Comparison of ENCODE assay signal across 8 cellular contexts in the genomic region with DNA sequence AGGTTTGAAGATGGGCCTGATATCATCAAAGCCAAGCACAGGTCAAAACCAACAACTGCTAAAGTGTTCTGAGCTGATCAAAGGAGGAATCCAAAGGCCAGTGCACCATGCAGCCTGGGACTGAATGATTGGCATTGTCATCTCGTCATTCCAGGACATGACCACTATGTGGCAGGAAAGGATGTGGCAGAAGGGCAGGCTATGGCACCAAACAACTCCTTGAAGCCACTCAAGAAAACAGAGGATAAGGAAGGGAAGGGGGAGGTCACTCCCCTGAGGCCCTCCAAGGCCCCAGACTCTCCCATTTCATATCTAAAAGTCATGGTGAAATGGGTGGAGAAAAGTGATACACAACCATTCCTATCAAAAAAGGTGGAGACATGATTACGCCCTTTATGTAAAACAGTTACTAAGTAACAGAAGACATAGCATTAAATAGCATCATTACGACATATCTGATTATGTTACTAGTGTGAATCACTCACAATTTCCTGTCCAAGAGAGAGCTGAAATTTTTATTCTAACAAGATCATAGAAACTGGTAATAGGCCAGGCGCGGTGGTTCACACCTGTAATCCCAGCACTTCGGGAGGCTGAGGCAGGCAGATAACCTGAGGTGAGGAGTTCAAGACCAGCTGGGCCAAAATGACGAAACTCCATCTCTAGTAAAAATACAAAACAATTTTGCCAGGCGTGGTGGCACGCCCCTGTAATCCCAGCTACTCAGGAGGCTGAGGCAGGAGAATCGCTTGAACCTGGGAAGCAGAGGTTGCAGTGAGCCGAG. TPM values are rescaled to one million over a fixed set of nuclear protein-coding genes. Genes with fewer than 3 reads are reported as not detected.
A peak's percentile ranks its signal among the peaks of the same experiment; 100 is the strongest.
DNase-seq lines count a peak whose midpoint lies in the region; ATAC-seq and TF ChIP-seq lines count a peak whose summit lies in the region.

No MANE protein-coding gene starts in this region.

- TF ChIP-seq CTCF in activated B cell treated with CpG ODN at 0.5 μM for 24 hours (IDR thresholded peaks at IDR 0.05): no peak
- peak; percentile 55 to 69 (median 63) for TF ChIP-seq CTCF in gastrocnemius medialis (IDR thresholded peaks at IDR 0.05 in 4 of 5, conservative IDR thresholded peaks at IDR 0.05 in 1 of 5)

- no peaks in the 10 kb centered on the region for H3K36me3 Mint-ChIP-seq in activated B cell treated with CpG ODN at 0.5 μM for 24 hours (ENCODE audit: low read depth)

- H3K4me1 ChIP-seq in gastrocnemius medialis: peaks cover 33 to 54% of the 10 kb centered on the region in 2 donors

- no peak overlapping the region for H3K4me3 Mint-ChIP-seq in activated B cell treated with CpG ODN at 0.5 μM for 24 hours

- in situ Hi-C loops in gastrocnemius medialis (cut with MboI; ENCODE audit: low sequenced_read_pairs in 4 of 4): loop anchor here in 3 of 4 donors (5.0 to 10.0 kb wide), 3 partner anchors 40 to 65 kb away; no protein-coding TSS in a partner anchor

- no peaks in the 10 kb centered on the region for H3K9me3 Mint-ChIP-seq in activated B cell treated with CpG ODN at 0.5 μM for 24 hours

- H3K27ac ChIP-seq in gastrocnemius medialis: peak overlapping the region; percentile 67 to 83 (median 80)

- no peaks in the 10 kb centered on the region for H3K27me3 ChIP-seq in gastrocnemius medialis

- DNase-seq in NCI-H82 (lab: John Stamatoyannopoulos, UW) (peak; percentile 46), NCI-H82 treated with DMSO at 0.1 percent for 48 hours (lab: John Stamatoyannopoulos, UW; ENCODE audit: unreplicated experiment) (no peak), LoVo (ENCODE audit: low spot score) (peak; percentile 58), activated B cell treated with CpG ODN at 0.5 μM for 24 hours (no peak), Right ventricle myocardium superior (no peak), gastrocnemius medialis (peak; percentile 35 to 69)

- no peaks in the 10 kb centered on the region for H3K4me1 Mint-ChIP-seq in activated B cell treated with CpG ODN at 0.5 μM for 24 hours

- peak; percentile 66 for ATAC-seq in activated B cell treated with CpG ODN at 0.5 μM for 24 hours (ENCODE audit: low read depth)
- ATAC-seq in Right ventricle myocardium superior (ENCODE audit: poor library complexity): peak; percentile 44
- ATAC-seq in gastrocnemius medialis: peak; percentile 84 to 90
- ATAC-seq in GM18511 (IDR thresholded peaks at IDR 0.05; ENCODE audit: unreplicated experiment): no peak
- ATAC-seq in HG03196 (IDR thresholded peaks at IDR 0.05; ENCODE audit: unreplicated experiment): no peak

- TF ChIP-seq POLR2A in gastrocnemius medialis (IDR thresholded peaks at IDR 0.05): no peak

- POLR2A ChIA-PET in activated B cell treated with CpG ODN at 0.5 μM for 24 hours (lab: Charles Lee): interaction anchor here (0.8 to 1.4 kb wide), 3 partner anchors 45 to 76 kb away, joined by 3 to 9 read pairs (median 4); partner anchors contain the start of gene EEF1G

- H3K9me3 ChIP-seq in gastrocnemius medialis: no peaks in the 10 kb centered on the region

- H3K27ac Mint-ChIP-seq in activated B cell treated with CpG ODN at 0.5 μM for 24 hours: no peak overlapping the region

- CTCF ChIA-PET in activated B cell treated with CpG ODN at 0.5 μM for 24 hours (lab: Charles Lee): interaction anchor here (0.6 to 2.8 kb wide), 9 partner anchors 35 to 196 kb away, joined by 3 to 13 read pairs (median 4); partner anchors contain the start of gene TUT1

- no peaks in the 10 kb centered on the region for H3K36me3 ChIP-seq in gastrocnemius medialis

- intact Hi-C loops in activated B cell treated with CpG ODN at 0.5 μM for 24 hours (cut with micrococcal nuclease): loop anchor here (1.0 kb wide), 1 partner anchor 63 kb away; no protein-coding TSS in a partner anchor
- intact Hi-C loops in Right ventricle myocardium superior (cut with DNase I): no loop called here
- intact Hi-C loops in gastrocnemius medialis (cut with DNase I; ENCODE audit: low total_unique reads): loop anchor here (1.0 kb wide), 2 partner anchors 45 to 63 kb away; no protein-coding TSS in a partner anchor

- H3K27me3 Mint-ChIP-seq in activated B cell treated with CpG ODN at 0.5 μM for 24 hours: peaks cover 7% of the 10 kb centered on the region

- H3K4me3 ChIP-seq in gastrocnemius medialis: no peak overlapping the region

RNA-seq across cellular contexts. Expression of gene AHNAK, which starts 49.3 kb away (rescaled TPM):
- total RNA-seq in activated B cell treated with CpG ODN at 0.5 μM for 24 hours (246 and 248 TPM in 2 replicates), Right ventricle myocardium superior (318 TPM), gastrocnemius medialis (1,000 to 10,000 TPM in 1 of 4 donors, 100 to 1,000 TPM in 3; 374 to 1,261 (median 571) TPM)

Comparison
In these comparisons a context has a peak if more than half of its experiments do, and no peak if none do; other contexts are left out.
1. DNase-seq: peak in NCI-H82 (single experiment), LoVo (single experiment) and gastrocnemius medialis (2 of 2); none in NCI-H82 treated with DMSO at 0.1 percent for 48 hours (single experiment), activated B cell treated with CpG ODN at 0.5 μM for 24 hours (single experiment) and Right ventricle myocardium superior (single experiment).
2. ATAC-seq: peak in activated B cell treated with CpG ODN at 0.5 μM for 24 hours (single experiment), Right ventricle myocardium superior (single experiment) and gastrocnemius medialis (2 of 2); none in GM18511 (single experiment) and HG03196 (single experiment).